ENCODE assay signal across 1 cellular context in genomic region chr22:41772645-41773044, GRCh38.
TF ChIP-seq lines count a peak whose summit lies in the region.

No MANE protein-coding gene starts in this region.

TF ChIP-seq in K562, 482 proteins besides CTCF, POLR2A, EP300 and RAD21 (continued from another document):
- no peak for TF ChIP-seq TBL1XR1 (IDR thresholded peaks at IDR 0.05; ENCODE audit: low read length in 2 of 2)
- no peak for TF ChIP-seq E2F3 (CRISPR knock-in tag; IDR thresholded peaks at IDR 0.05)
- TF ChIP-seq SRSF3 (IDR thresholded peaks at IDR 0.05; ENCODE audit: insufficient read depth, low read length): no peak
- TF ChIP-seq, protein P1, sequence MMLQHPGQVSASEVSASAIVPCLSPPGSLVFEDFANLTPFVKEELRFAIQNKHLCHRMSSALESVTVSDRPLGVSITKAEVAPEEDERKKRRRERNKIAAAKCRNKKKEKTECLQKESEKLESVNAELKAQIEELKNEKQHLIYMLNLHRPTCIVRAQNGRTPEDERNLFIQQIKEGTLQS (IDR thresholded peaks at IDR 0.05): 0 out of 2 replicates have a peak, but pooled peaks have one; percentile 7
- TF ChIP-seq, protein P1 (CRISPR knock-in tag; conservative IDR thresholded peaks at IDR 0.05): no peak
- no peak for TF ChIP-seq ELF4 (CRISPR knock-in tag; IDR thresholded peaks at IDR 0.05)
- TF ChIP-seq, protein P2, sequence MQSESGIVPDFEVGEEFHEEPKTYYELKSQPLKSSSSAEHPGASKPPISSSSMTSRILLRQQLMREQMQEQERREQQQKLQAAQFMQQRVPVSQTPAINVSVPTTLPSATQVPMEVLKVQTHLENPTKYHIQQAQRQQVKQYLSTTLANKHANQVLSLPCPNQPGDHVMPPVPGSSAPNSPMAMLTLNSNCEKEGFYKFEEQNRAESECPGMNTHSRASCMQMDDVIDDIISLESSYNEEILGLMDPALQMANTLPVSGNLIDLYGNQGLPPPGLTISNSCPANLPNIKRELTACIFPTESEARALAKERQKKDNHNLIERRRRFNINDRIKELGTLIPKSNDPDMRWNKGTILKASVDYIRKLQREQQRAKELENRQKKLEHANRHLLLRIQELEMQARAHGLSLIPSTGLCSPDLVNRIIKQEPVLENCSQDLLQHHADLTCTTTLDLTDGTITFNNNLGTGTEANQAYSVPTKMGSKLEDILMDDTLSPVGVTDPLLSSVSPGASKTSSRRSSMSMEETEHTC (IDR thresholded peaks at IDR 0.05): no peak
- no peak for TF ChIP-seq NCOA6 (IDR thresholded peaks at IDR 0.05)
- TF ChIP-seq, protein P3, sequence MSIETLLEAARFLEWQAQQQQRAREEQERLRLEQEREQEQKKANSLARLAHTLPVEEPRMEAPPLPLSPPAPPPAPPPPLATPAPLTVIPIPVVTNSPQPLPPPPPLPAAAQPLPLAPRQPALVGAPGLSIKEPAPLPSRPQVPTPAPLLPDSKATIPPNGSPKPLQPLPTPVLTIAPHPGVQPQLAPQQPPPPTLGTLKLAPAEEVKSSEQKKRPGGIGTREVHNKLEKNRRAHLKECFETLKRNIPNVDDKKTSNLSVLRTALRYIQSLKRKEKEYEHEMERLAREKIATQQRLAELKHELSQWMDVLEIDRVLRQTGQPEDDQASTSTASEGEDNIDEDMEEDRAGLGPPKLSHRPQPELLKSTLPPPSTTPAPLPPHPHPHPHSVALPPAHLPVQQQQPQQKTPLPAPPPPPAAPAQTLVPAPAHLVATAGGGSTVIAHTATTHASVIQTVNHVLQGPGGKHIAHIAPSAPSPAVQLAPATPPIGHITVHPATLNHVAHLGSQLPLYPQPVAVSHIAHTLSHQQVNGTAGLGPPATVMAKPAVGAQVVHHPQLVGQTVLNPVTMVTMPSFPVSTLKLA (conservative IDR thresholded peaks at IDR 0.05): no peak
- TF ChIP-seq CEBPG (CRISPR knock-in tag; IDR thresholded peaks at IDR 0.05): no peak
- no peak for TF ChIP-seq CEBPG (tag; conservative IDR thresholded peaks at IDR 0.05 in 1 of 2, IDR thresholded peaks at IDR 0.05 in 1 of 2)
- peak; percentile 45 for TF ChIP-seq CBFA2T3 (IDR thresholded peaks at IDR 0.05)
- no peak for TF ChIP-seq CCAR2 (IDR thresholded peaks at IDR 0.05; ENCODE audit: low read depth, low read length)
